ENCODE assay signal across 12 cellular contexts in genomic region chr18:13265901-13266207, GRCh38. TPM values are rescaled to one million over a fixed set of nuclear protein-coding genes. Genes with fewer than 3 reads are reported as not detected.
A peak's percentile ranks its signal among the peaks of the same experiment; 100 is the strongest.
DNase-seq lines count a peak whose midpoint lies in the region; ATAC-seq and TF ChIP-seq lines count a peak whose summit lies in the region.
"Had no signal": no experiment of that assay in that cellular context is flagged by ENCODE, and none has a peak within 500 bp of the region (broad histone marks: within the 10 kb centered on the region; RNA-seq: fewer than 3 reads in every experiment).

No MANE protein-coding gene starts in this region.

- H3K27me3 Mint-ChIP-seq in activated naive CD4-positive, alpha-beta T cell treated with anti-CD3 and anti-CD28 coated beads, Interleukin-2, amount 10 ng/mL, durations not matched to agents 7 days and 5 days, result peaks cover 8% of the 10 kb centered on the region
- H3K27me3 Mint-ChIP-seq in activated CD8-positive, alpha-beta T cell treated with anti-CD3 and anti-CD28 coated beads, Interleukin-2, amount 10 ng/mL, durations not matched to agents 7 days and 5 days (ENCODE audit: low read depth), result no peaks in the 10 kb centered on the region

- H3K9me3 ChIP-seq in gastroesophageal sphincter, result no peaks in the 10 kb centered on the region
- H3K9me3 ChIP-seq in subcutaneous abdominal adipose tissue (ENCODE audit: control insufficient read depth in 5 of 5, low read length in 5 of 5), result no peaks in the 10 kb centered on the region

- H3K4me3 ChIP-seq in gastroesophageal sphincter, result no peak overlapping the region
- peak overlapping the region in 3 of 5 donors; percentile 35 to 40 (median 38) for H3K4me3 ChIP-seq in subcutaneous abdominal adipose tissue (ENCODE audit: low read depth in 1 of 5, low read length in 5 of 5)

- no peak for TF ChIP-seq POLR2A in gastroesophageal sphincter (IDR thresholded peaks at IDR 0.05)

- no peaks in the 10 kb centered on the region for H3K9me3 Mint-ChIP-seq in activated naive CD4-positive, alpha-beta T cell treated with anti-CD3 and anti-CD28 coated beads, Interleukin-2, amount 10 ng/mL, durations not matched to agents 7 days and 5 days
- no peaks in the 10 kb centered on the region for H3K9me3 Mint-ChIP-seq in activated CD8-positive, alpha-beta T cell treated with anti-CD3 and anti-CD28 coated beads, Interleukin-2, amount 10 ng/mL, durations not matched to agents 7 days and 5 days (ENCODE audit: insufficient read depth)
- H3K9me3 Mint-ChIP-seq: natural killer cell had no signal

- TF ChIP-seq CTCF in gastroesophageal sphincter (IDR thresholded peaks at IDR 0.05), result no peak

- WGBS in gastroesophageal sphincter (ENCODE audit: low coverage in 1 of 2), 2 donors, result 44 to 63% methylated on average over 5 to 8 of the region's 9 CpGs

- DNase-seq in activated naive CD4-positive, alpha-beta T cell treated with anti-CD3 and anti-CD28 coated beads, Interleukin-2, amount 10 ng/mL, durations not matched to agents 7 days and 5 days, result no peak
- DNase-seq in activated naive CD4-positive, alpha-beta T cell (lab: John Stamatoyannopoulos, UW), result no peak
- no peak for DNase-seq in activated CD8-positive, alpha-beta T cell treated with anti-CD3 and anti-CD28 coated beads, Interleukin-2, amount 10 ng/mL, durations not matched to agents 7 days and 5 days
- no peak for DNase-seq in NK-92 treated with Interleukin-12 subunit alpha and Interleukin-12 subunit beta, amount 100 ng/mL, for 24 hours (lab: John Stamatoyannopoulos, UW)
- no peak for DNase-seq in NCI-H1092 (lab: John Stamatoyannopoulos, UW)
- DNase-seq: cortex of kidney, natural killer cell, NCI-H2107, NCI-H748 treated with DMSO at 0.1 percent for 48 hours had no signal

- POLR2A ChIA-PET in activated CD8-positive, alpha-beta T cell treated with anti-CD3 and anti-CD28 coated beads, Interleukin-2, amount 10 ng/mL, durations not matched to agents 7 days and 5 days (lab: Charles Lee), result interaction anchor here (0.7 to 1.2 kb wide), 9 partner anchors 47 to 889 kb away, joined by 3 to 4 read pairs (median 3); partner anchors contain the start of genes AFG3L2, CEP192 and LDLRAD4

- TF ChIP-seq EP300 in gastroesophageal sphincter (IDR thresholded peaks at IDR 0.05), result no peak

- CTCF ChIA-PET in activated naive CD4-positive, alpha-beta T cell treated with anti-CD3 and anti-CD28 coated beads, Interleukin-2, amount 10 ng/mL, durations not matched to agents 7 days and 5 days (lab: Charles Lee), result interaction anchor here (0.9 to 2.0 kb wide), 2 partner anchors 31 to 50 kb away, joined by 3 to 7 read pairs; no protein-coding TSS in a partner anchor
- CTCF ChIA-PET in activated CD8-positive, alpha-beta T cell treated with anti-CD3 and anti-CD28 coated beads, Interleukin-2, amount 10 ng/mL, durations not matched to agents 7 days and 5 days (lab: Charles Lee), result interaction anchor here (1.3 to 4.9 kb wide), 4 partner anchors 10 to 106 kb away, joined by 3 to 31 read pairs (median 6); partner anchors contain the start of gene LDLRAD4

- H3K4me1 Mint-ChIP-seq in activated naive CD4-positive, alpha-beta T cell treated with anti-CD3 and anti-CD28 coated beads, Interleukin-2, amount 10 ng/mL, durations not matched to agents 7 days and 5 days, result peaks cover 69% of the 10 kb centered on the region
- peaks cover 63% of the 10 kb centered on the region for H3K4me1 Mint-ChIP-seq in activated CD8-positive, alpha-beta T cell treated with anti-CD3 and anti-CD28 coated beads, Interleukin-2, amount 10 ng/mL, durations not matched to agents 7 days and 5 days (ENCODE audit: low read depth)

- H3K27me3 ChIP-seq in gastroesophageal sphincter, result no peaks in the 10 kb centered on the region
- no peaks in the 10 kb centered on the region for H3K27me3 ChIP-seq in subcutaneous abdominal adipose tissue (ENCODE audit: control insufficient read depth in 5 of 5, insufficient read depth in 4 of 5, low read length in 5 of 5)

- peak overlapping the region; percentile 7 for H3K4me3 Mint-ChIP-seq in activated naive CD4-positive, alpha-beta T cell treated with anti-CD3 and anti-CD28 coated beads, Interleukin-2, amount 10 ng/mL, durations not matched to agents 7 days and 5 days
- peak overlapping the region; percentile 60 for H3K4me3 Mint-ChIP-seq in activated CD8-positive, alpha-beta T cell treated with anti-CD3 and anti-CD28 coated beads, Interleukin-2, amount 10 ng/mL, durations not matched to agents 7 days and 5 days
- H3K4me3 Mint-ChIP-seq: natural killer cell had no signal

- H3K4me1 ChIP-seq in gastroesophageal sphincter (peaks cover 12 to 100% (median 75%) of the 10 kb centered on the region in 3 donors), subcutaneous abdominal adipose tissue (ENCODE audit: control insufficient read depth in 5 of 5, insufficient read depth in 5 of 5, low read length in 5 of 5) (peaks cover 30 to 82% (median 80%) of the 10 kb centered on the region in 5 donors)

- peak overlapping the region; percentile 30 to 87 (median 84) for H3K27ac ChIP-seq in gastroesophageal sphincter
- H3K27ac ChIP-seq in subcutaneous abdominal adipose tissue (ENCODE audit: low read depth, low read length), result peak overlapping the region; percentile 42

- peak overlapping the region in 1 of 5 donors; percentile 15 for H3K9ac ChIP-seq in subcutaneous abdominal adipose tissue (ENCODE audit: low read length in 5 of 5)

- H3K36me3 ChIP-seq in gastroesophageal sphincter (no peaks in the 10 kb centered on the region), subcutaneous abdominal adipose tissue (ENCODE audit: control insufficient read depth in 5 of 5, insufficient read depth in 5 of 5, low read length in 5 of 5) (no peaks in the 10 kb centered on the region)

- H3K36me3 Mint-ChIP-seq in activated naive CD4-positive, alpha-beta T cell treated with anti-CD3 and anti-CD28 coated beads, Interleukin-2, amount 10 ng/mL, durations not matched to agents 7 days and 5 days, result peaks cover 2% of the 10 kb centered on the region
- peaks cover 2% of the 10 kb centered on the region for H3K36me3 Mint-ChIP-seq in activated CD8-positive, alpha-beta T cell treated with anti-CD3 and anti-CD28 coated beads, Interleukin-2, amount 10 ng/mL, durations not matched to agents 7 days and 5 days (ENCODE audit: low read depth)
- H3K36me3 Mint-ChIP-seq: natural killer cell had no signal

- ATAC-seq in activated CD8-positive, alpha-beta T cell treated with anti-CD3 and anti-CD28 coated beads, Interleukin-2, amount 10 ng/mL, durations not matched to agents 7 days and 5 days, result no peak
- ATAC-seq in gastroesophageal sphincter (no peak), GM18870 (IDR thresholded peaks at IDR 0.05; ENCODE audit: unreplicated experiment) (no peak)
- ATAC-seq: natural killer cell had no signal

- H3K27ac Mint-ChIP-seq in activated naive CD4-positive, alpha-beta T cell treated with anti-CD3 and anti-CD28 coated beads, Interleukin-2, amount 10 ng/mL, durations not matched to agents 7 days and 5 days, result peak overlapping the region; percentile 82
- peak overlapping the region; percentile 79 for H3K27ac Mint-ChIP-seq in activated CD8-positive, alpha-beta T cell treated with anti-CD3 and anti-CD28 coated beads, Interleukin-2, amount 10 ng/mL, durations not matched to agents 7 days and 5 days
- H3K27ac Mint-ChIP-seq: natural killer cell had no signal

RNA-seq across cellular contexts. Expression of gene LDLRAD4, which starts 47.3 kb away (rescaled TPM):
- total RNA-seq in activated CD8-positive, alpha-beta T cell treated with anti-CD3 and anti-CD28 coated beads, Interleukin-2, amount 10 ng/mL, durations not matched to agents 7 days and 5 days, result 10 to 100 TPM; 34.3 to 35.7 TPM
- 10 to 100 TPM; 28.1 to 85.9 (median 55.2) TPM for total RNA-seq in gastroesophageal sphincter

Comparison
In these comparisons a context has a peak if more than half of its experiments do, and no peak if none do; other contexts are left out.
1. H3K4me3 ChIP-seq: peak in subcutaneous abdominal adipose tissue (3 of 5); none in gastroesophageal sphincter (0 of 2).